Comparison of ENCODE assay signal across 8 cellular contexts in genomic region chr15:64246364-64247189, GRCh38.
DNase-seq lines count a peak whose midpoint lies in the region; ATAC-seq and TF ChIP-seq lines count a peak whose summit lies in the region.

No MANE protein-coding gene starts in this region.

- no peak for TF ChIP-seq POLR2A in thyroid gland (IDR thresholded peaks at IDR 0.05)

- DNase-seq in COLO829 (ENCODE audit: low spot score): peak; percentile 41
- peak; percentile 95 for DNase-seq in NCI-H226
- DNase-seq in activated naive CD8-positive, alpha-beta T cell treated with anti-CD3 and anti-CD28 coated beads, Interleukin-2, amount 10 ng/mL, durations not matched to agents 7 days and 5 days: no peak
- DNase-seq in lung (ENCODE audit: low spot score): no peak
- no peak for DNase-seq in left ventricle myocardium superior
- DNase-seq in thyroid gland: no peak

- 74 to 76% methylated on average over 9 of the region's 9 CpGs for WGBS in lung, 2 donors
- 79 to 82% methylated on average over 9 of the region's 9 CpGs for WGBS in thyroid gland, 2 donors

- H3K27ac ChIP-seq in lung (ENCODE audit: low read depth in 1 of 2, low read length in 1 of 2) (no peak overlapping the region), thyroid gland (no peak overlapping the region)

- POLR2A ChIA-PET in activated naive CD8-positive, alpha-beta T cell treated with anti-CD3 and anti-CD28 coated beads, Interleukin-2, amount 10 ng/mL, durations not matched to agents 7 days and 5 days (lab: Charles Lee): interaction anchor here (0.6 to 1.8 kb wide), 4 partner anchors 17 to 662 kb away, joined by 3 to 5 read pairs (median 4); partner anchors contain the start of gene PPIB

- no peaks in the 10 kb centered on the region for H3K36me3 ChIP-seq in lung (ENCODE audit: control insufficient read depth in 2 of 2, insufficient read depth in 2 of 2, low read length in 2 of 2)
- H3K36me3 ChIP-seq in thyroid gland: no peaks in the 10 kb centered on the region

- H3K9me3 Mint-ChIP-seq in activated naive CD8-positive, alpha-beta T cell treated with anti-CD3 and anti-CD28 coated beads, Interleukin-2, amount 10 ng/mL, durations not matched to agents 7 days and 5 days: peaks cover 4% of the 10 kb centered on the region

- H3K4me3 ChIP-seq in lung (no peak overlapping the region), thyroid gland (replicated peaks in 1 of 3) (no peak overlapping the region)

- ATAC-seq in GM18870 (IDR thresholded peaks at IDR 0.05; ENCODE audit: unreplicated experiment) (peak; percentile 89), HG02981 (IDR thresholded peaks at IDR 0.05; ENCODE audit: unreplicated experiment) (peak; percentile 73), lung (ENCODE audit: insufficient read depth, low FRiP score) (peak; percentile 11), left ventricle myocardium superior (no peak)
- ATAC-seq in activated naive CD8-positive, alpha-beta T cell treated with anti-CD3 and anti-CD28 coated beads, Interleukin-2, amount 10 ng/mL, durations not matched to agents 7 days and 5 days (ENCODE audit: low read depth): peak; percentile 90

- H3K4me1 ChIP-seq in lung (ENCODE audit: control insufficient read depth in 2 of 2, insufficient read depth in 2 of 2, low read length in 2 of 2): no peaks in the 10 kb centered on the region
- H3K4me1 ChIP-seq in thyroid gland: peaks cover 0 to 21% of the 10 kb centered on the region in 2 donors

- TF ChIP-seq CTCF in lung (IDR thresholded peaks at IDR 0.05; ENCODE audit: control extremely low read depth, extremely low read depth) (no peak), thyroid gland (IDR thresholded peaks at IDR 0.05) (no peak)

- H3K4me1 Mint-ChIP-seq in activated naive CD8-positive, alpha-beta T cell treated with anti-CD3 and anti-CD28 coated beads, Interleukin-2, amount 10 ng/mL, durations not matched to agents 7 days and 5 days: peaks cover 31% of the 10 kb centered on the region

- H3K36me3 Mint-ChIP-seq in activated naive CD8-positive, alpha-beta T cell treated with anti-CD3 and anti-CD28 coated beads, Interleukin-2, amount 10 ng/mL, durations not matched to agents 7 days and 5 days: peaks cover 44% of the 10 kb centered on the region

- peak overlapping the region; percentile 43 for H3K4me3 Mint-ChIP-seq in activated naive CD8-positive, alpha-beta T cell treated with anti-CD3 and anti-CD28 coated beads, Interleukin-2, amount 10 ng/mL, durations not matched to agents 7 days and 5 days

- intact Hi-C loops in left ventricle myocardium superior (cut with micrococcal nuclease): no loop called here
- intact Hi-C loops in thyroid gland (cut with DNase I): no loop called here

- H3K27me3 Mint-ChIP-seq in activated naive CD8-positive, alpha-beta T cell treated with anti-CD3 and anti-CD28 coated beads, Interleukin-2, amount 10 ng/mL, durations not matched to agents 7 days and 5 days: no peaks in the 10 kb centered on the region

- H3K27me3 ChIP-seq in lung (ENCODE audit: control insufficient read depth, insufficient read depth) (no peaks in the 10 kb centered on the region), thyroid gland (no peaks in the 10 kb centered on the region)

- H3K9me3 ChIP-seq in lung (ENCODE audit: control insufficient read depth in 2 of 2, insufficient read depth in 1 of 2, low read length in 1 of 2) (no peaks in the 10 kb centered on the region), thyroid gland (no peaks in the 10 kb centered on the region)

- peak overlapping the region; percentile 39 for H3K27ac Mint-ChIP-seq in activated naive CD8-positive, alpha-beta T cell treated with anti-CD3 and anti-CD28 coated beads, Interleukin-2, amount 10 ng/mL, durations not matched to agents 7 days and 5 days

Comparison
In these comparisons a context has a peak if more than half of its experiments do, and no peak if none do; other contexts are left out.
1. DNase-seq: peak in COLO829 (single experiment) and NCI-H226 (single experiment); none in activated naive CD8-positive, alpha-beta T cell treated with anti-CD3 and anti-CD28 coated beads, Interleukin-2, amount 10 ng/mL, durations not matched to agents 7 days and 5 days (single experiment), lung (single experiment), left ventricle myocardium superior (single experiment) and thyroid gland (0 of 2).